ENCODE assay signal across 15 cellular contexts in genomic region chr22:22761963-22762772, GRCh38.
"Had no signal": no experiment of that assay in that cellular context is flagged by ENCODE, and none has a peak within 500 bp of the region (broad histone marks: within the 10 kb centered on the region; RNA-seq: fewer than 3 reads in every experiment).

No MANE protein-coding gene starts in this region.

- H3K4me1 ChIP-seq: gastrocnemius medialis, heart left ventricle, tibial artery had no signal

- H3K9me3 Mint-ChIP-seq: activated CD4-positive, alpha-beta memory T cell treated with anti-CD3 and anti-CD28 coated beads, Interleukin-2, amount 10 ng/mL, durations not matched to agents 7 days and 5 days; activated T-helper 1 cell treated with anti-CD3 and anti-CD28 coated beads, Interleukin-12 subunit alpha, Interleukin-12 subunit beta, Interleukin-2, Interleukin-4 antibody, amounts not matched to agents 30 ng/mL and 10 ng/mL and 1 ng/mL, durations not matched to agents 14 hours and 24 hours and 36 hours; endodermal cell had no signal

- H3K4me3 ChIP-seq: gastrocnemius medialis, heart left ventricle, tibial artery had no signal

- H3K27ac Mint-ChIP-seq: activated CD4-positive, alpha-beta memory T cell treated with anti-CD3 and anti-CD28 coated beads, Interleukin-2, amount 10 ng/mL, durations not matched to agents 7 days and 5 days; activated T-helper 1 cell treated with anti-CD3 and anti-CD28 coated beads, Interleukin-12 subunit alpha, Interleukin-12 subunit beta, Interleukin-2, Interleukin-4 antibody, amounts not matched to agents 30 ng/mL and 10 ng/mL and 1 ng/mL, durations not matched to agents 14 hours and 24 hours and 36 hours; endodermal cell had no signal

- H3K4me3 Mint-ChIP-seq: activated CD4-positive, alpha-beta memory T cell treated with anti-CD3 and anti-CD28 coated beads, Interleukin-2, amount 10 ng/mL, durations not matched to agents 7 days and 5 days; activated T-helper 1 cell treated with anti-CD3 and anti-CD28 coated beads, Interleukin-12 subunit alpha, Interleukin-12 subunit beta, Interleukin-2, Interleukin-4 antibody, amounts not matched to agents 30 ng/mL and 10 ng/mL and 1 ng/mL, durations not matched to agents 14 hours and 24 hours and 36 hours; endodermal cell; naive B cell had no signal

- H3K9me3 ChIP-seq: gastrocnemius medialis, heart left ventricle, tibial artery had no signal

- H3K27me3 ChIP-seq: gastrocnemius medialis, tibial artery had no signal

- DNase-seq: activated CD4-positive, alpha-beta memory T cell treated with anti-CD3 and anti-CD28 coated beads, Interleukin-2, amount 10 ng/mL, durations not matched to agents 7 days and 5 days; activated CD4-positive, alpha-beta T cell treated with anti-CD3 and anti-CD28 coated beads for 4 hours; anterior cingulate cortex; dermis blood vessel endothelial cell; endodermal cell; erythroblast; gastrocnemius medialis; heart left ventricle; left colon; naive B cell; stimulated activated CD4-positive, alpha-beta T cell treated with anti-CD3 and anti-CD28 coated beads, Interleukin-2, amount 100 ng/mL, for 48 hours; stimulated activated naive CD4-positive, alpha-beta T cell; tibial artery had no signal

- H3K36me3 ChIP-seq: gastrocnemius medialis, heart left ventricle, tibial artery had no signal

- H3K36me3 Mint-ChIP-seq: naive B cell had no signal

- H3K27me3 Mint-ChIP-seq: activated CD4-positive, alpha-beta memory T cell treated with anti-CD3 and anti-CD28 coated beads, Interleukin-2, amount 10 ng/mL, durations not matched to agents 7 days and 5 days had no signal

- ATAC-seq: gastrocnemius medialis, heart left ventricle, left colon had no signal

- H3K4me1 Mint-ChIP-seq: endodermal cell had no signal

- H3K27ac ChIP-seq: gastrocnemius medialis, heart left ventricle, tibial artery, VCaP had no signal
